ENCODE assay signal across 14 cellular contexts in genomic region chr5:74334434-74335364, GRCh38.
DNase-seq lines count a peak whose midpoint lies in the region; ATAC-seq and TF ChIP-seq lines count a peak whose summit lies in the region.
"Had no signal": no experiment of that assay in that cellular context is flagged by ENCODE, and none has a peak within 500 bp of the region (broad histone marks: within the 10 kb centered on the region; RNA-seq: fewer than 3 reads in every experiment).

No MANE protein-coding gene starts in this region.

- H3K27ac Mint-ChIP-seq in endothelial cell (ENCODE audit: unreplicated experiment) (peak overlapping the region; percentile 55), nephron progenitor cell (peak overlapping the region; percentile 37)
- no peak overlapping the region for H3K27ac Mint-ChIP-seq in activated naive CD4-positive, alpha-beta T cell treated with anti-CD3 and anti-CD28 coated beads, Interleukin-2, amount 10 ng/mL, durations not matched to agents 7 days and 5 days
- H3K27ac Mint-ChIP-seq: CD8-positive, alpha-beta T cell; IgD-negative memory B cell had no signal

- H3K4me1 Mint-ChIP-seq in endothelial cell (ENCODE audit: unreplicated experiment) = peaks cover 40% of the 10 kb centered on the region
- H3K4me1 Mint-ChIP-seq in nephron progenitor cell = peaks cover 69% of the 10 kb centered on the region
- no peaks in the 10 kb centered on the region for H3K4me1 Mint-ChIP-seq in activated naive CD4-positive, alpha-beta T cell treated with anti-CD3 and anti-CD28 coated beads, Interleukin-2, amount 10 ng/mL, durations not matched to agents 7 days and 5 days
- H3K4me1 Mint-ChIP-seq: IgD-negative memory B cell had no signal

- H3K27me3 Mint-ChIP-seq in endothelial cell (ENCODE audit: unreplicated experiment) (peaks cover 4% of the 10 kb centered on the region), nephron progenitor cell (ENCODE audit: low read depth, poor library complexity) (peaks cover 6% of the 10 kb centered on the region)
- H3K27me3 Mint-ChIP-seq in activated naive CD4-positive, alpha-beta T cell treated with anti-CD3 and anti-CD28 coated beads, Interleukin-2, amount 10 ng/mL, durations not matched to agents 7 days and 5 days = peaks cover 11% of the 10 kb centered on the region

- no peak for ATAC-seq in GM21423 (IDR thresholded peaks at IDR 0.05; ENCODE audit: unreplicated experiment)
- no peak for ATAC-seq in GM18868 (IDR thresholded peaks at IDR 0.05; ENCODE audit: unreplicated experiment)
- ATAC-seq: CD8-positive, alpha-beta T cell had no signal

- TF ChIP-seq CTCF in endothelial cell (IDR thresholded peaks at IDR 0.05; ENCODE audit: unreplicated experiment) = no peak
- no peak for TF ChIP-seq CTCF in nephron progenitor cell (IDR thresholded peaks at IDR 0.05)

- no peaks in the 10 kb centered on the region for H3K9me3 Mint-ChIP-seq in endothelial cell (ENCODE audit: unreplicated experiment)
- H3K9me3 Mint-ChIP-seq in nephron progenitor cell = no peaks in the 10 kb centered on the region
- no peaks in the 10 kb centered on the region for H3K9me3 Mint-ChIP-seq in activated naive CD4-positive, alpha-beta T cell treated with anti-CD3 and anti-CD28 coated beads, Interleukin-2, amount 10 ng/mL, durations not matched to agents 7 days and 5 days
- H3K9me3 Mint-ChIP-seq: CD8-positive, alpha-beta T cell; H9; IgD-negative memory B cell had no signal

- CTCF ChIA-PET in activated naive CD4-positive, alpha-beta T cell treated with anti-CD3 and anti-CD28 coated beads, Interleukin-2, amount 10 ng/mL, durations not matched to agents 7 days and 5 days (lab: Charles Lee) = no interaction called here

- H3K4me3 Mint-ChIP-seq in endothelial cell (ENCODE audit: unreplicated experiment) (no peak overlapping the region), nephron progenitor cell (no peak overlapping the region)
- H3K4me3 Mint-ChIP-seq in activated naive CD4-positive, alpha-beta T cell treated with anti-CD3 and anti-CD28 coated beads, Interleukin-2, amount 10 ng/mL, durations not matched to agents 7 days and 5 days = no peak overlapping the region
- H3K4me3 Mint-ChIP-seq: CD8-positive, alpha-beta T cell; H9; IgD-negative memory B cell had no signal

- H3K36me3 Mint-ChIP-seq in endothelial cell (ENCODE audit: low read depth, unreplicated experiment) (no peaks in the 10 kb centered on the region), nephron progenitor cell (ENCODE audit: low read depth) (no peaks in the 10 kb centered on the region)
- no peaks in the 10 kb centered on the region for H3K36me3 Mint-ChIP-seq in activated naive CD4-positive, alpha-beta T cell treated with anti-CD3 and anti-CD28 coated beads, Interleukin-2, amount 10 ng/mL, durations not matched to agents 7 days and 5 days
- H3K36me3 Mint-ChIP-seq: CD8-positive, alpha-beta T cell; IgD-negative memory B cell had no signal

- DNase-seq in DMS153 (lab: John Stamatoyannopoulos, UW) (peak; percentile 17), DMS153 treated with DMSO at 0.1 percent for 48 hours (lab: John Stamatoyannopoulos, UW; ENCODE audit: unreplicated experiment) (no peak), OCI-M2 (lab: John Stamatoyannopoulos, UW; ENCODE audit: unreplicated experiment) (peak; percentile 24), endothelial cell (ENCODE audit: low spot score) (no peak), nephron progenitor cell (no peak)
- no peak for DNase-seq in activated naive CD4-positive, alpha-beta T cell treated with anti-CD3 and anti-CD28 coated beads, Interleukin-2, amount 10 ng/mL, durations not matched to agents 7 days and 5 days
- DNase-seq: CD8-positive, alpha-beta T cell; H9; NCI-H1417 treated with DMSO at 0.1 percent for 48 hours; NCI-H2081; SIG-M5 had no signal

Comparison
In these comparisons a context has a peak if more than half of its experiments do, and no peak if none do; other contexts are left out.
1. DNase-seq: peak in DMS153 (single experiment) and OCI-M2 (single experiment); none in DMS153 treated with DMSO at 0.1 percent for 48 hours (single experiment), endothelial cell (single experiment), nephron progenitor cell (single experiment) and activated naive CD4-positive, alpha-beta T cell treated with anti-CD3 and anti-CD28 coated beads, Interleukin-2, amount 10 ng/mL, durations not matched to agents 7 days and 5 days (single experiment).